Comparison of ENCODE assay signal across 28 cellular contexts in genomic region chr18:12086677-12087482, GRCh38. TPM values are rescaled to one million over a fixed set of nuclear protein-coding genes. Genes with fewer than 3 reads are reported as not detected.
DNase-seq lines count a peak whose midpoint lies in the region; ATAC-seq, FAIRE-seq and TF ChIP-seq lines count a peak whose summit lies in the region.
"Had no signal": no experiment of that assay in that cellular context is flagged by ENCODE, and none has a peak within 500 bp of the region (broad histone marks: within the 10 kb centered on the region; RNA-seq: fewer than 3 reads in every experiment).

No MANE protein-coding gene starts in this region.

- DNase-seq in K562 (ENCODE audit: extremely low read depth in 1 of 4, low spot score in 3 of 4) (no peak), upper lobe of left lung (peak in 1 of 2 donors; percentile 71), medulla oblongata (ENCODE audit: extremely low spot score) (no peak), AG08396 (ENCODE audit: low spot score) (no peak)
- DNase-seq: activated CD4-positive, alpha-beta memory T cell treated with anti-CD3 and anti-CD28 coated beads, Interleukin-2, amount 10 ng/mL, durations not matched to agents 7 days and 5 days; activated CD4-positive, alpha-beta T cell treated with anti-CD3 and anti-CD28 coated beads for 1 hour; activated CD8-positive, alpha-beta memory T cell treated with anti-CD3 and anti-CD28 coated beads, Interleukin-2, amount 50 U/mL, for 48 hours; activated naive CD8-positive, alpha-beta T cell treated with anti-CD3 and anti-CD28 coated beads, Interleukin-2, amount 10 ng/mL, durations not matched to agents 7 days and 5 days; central memory CD4-positive, alpha-beta T cell; glutamatergic neuron; mammary epithelial cell; OCI-M1; SK-N-SH; T-helper 17 cell had no signal

- H3K36me3 ChIP-seq in K562 (ENCODE audit: control insufficient read depth, insufficient read depth, low read length) (no peaks in the 10 kb centered on the region), mucosa of rectum (ENCODE audit: control insufficient read depth in 2 of 2, insufficient read depth in 2 of 2, low read length in 2 of 2) (no peaks in the 10 kb centered on the region), upper lobe of left lung (no peaks in the 10 kb centered on the region)
- H3K36me3 ChIP-seq: tibial nerve had no signal

- BruUV-seq in K562 (replicated peaks; lab: Mats Ljungman, UMichigan) = no TSS peak

- peaks cover 3 to 8% of the 10 kb centered on the region in 2 experiments; a peak in 4 of 5 replicates for H3K27me3 ChIP-seq in K562 (ENCODE audit: control insufficient read depth in 2 of 2, insufficient read depth in 2 of 2, low read length in 2 of 2)
- H3K27me3 ChIP-seq in mucosa of rectum (ENCODE audit: control insufficient read depth in 2 of 2, insufficient read depth in 2 of 2, low read length in 2 of 2) = no peaks in the 10 kb centered on the region
- H3K27me3 ChIP-seq in upper lobe of left lung = no peaks in the 10 kb centered on the region
- H3K27me3 ChIP-seq: tibial nerve had no signal

- ATAC-seq in K562 (peak; percentile 56), esophagus mucosa (peak; percentile 1), upper lobe of left lung (ENCODE audit: low FRiP score in 2 of 2) (peak; percentile 5 to 38), GM19351 (IDR thresholded peaks at IDR 0.05; ENCODE audit: unreplicated experiment) (no peak)
- ATAC-seq: T-helper 17 cell had no signal

- H3K4me1 ChIP-seq in K562 (replicated peaks in 1 of 2; ENCODE audit: control insufficient read depth in 2 of 2, insufficient read depth in 2 of 2, low read length in 2 of 2) (peaks cover 0 to 7% of the 10 kb centered on the region in 2 experiments; a peak in 1 of 5 replicates), mucosa of rectum (ENCODE audit: control insufficient read depth in 2 of 2, insufficient read depth in 2 of 2, low read length in 2 of 2) (peaks cover 5 to 25% of the 10 kb centered on the region in 2 donors), upper lobe of left lung (peaks cover 0 to 5% (median 0%) of the 10 kb centered on the region in 4 donors)
- H3K4me1 ChIP-seq: tibial nerve had no signal

- H2AFZ ChIP-seq in K562 (ENCODE audit: low read depth, low read length) = no peak overlapping the region

- TF ChIP-seq EP300 in K562 (IDR thresholded peaks at IDR 0.05; ENCODE audit: low read length) = no peak
- no peak for TF ChIP-seq EP300 in upper lobe of left lung (IDR thresholded peaks at IDR 0.05)

- in situ Hi-C loops in K562 (cut with MboI) = no loop called here

- H3K9me1 ChIP-seq in K562 (ENCODE audit: control insufficient read depth, insufficient read depth, low read length) = no peaks in the 10 kb centered on the region

- intact Hi-C loops in K562 (cut with micrococcal nuclease) = no loop called here

- TF ChIP-seq CTCF in K562 (IDR thresholded peaks at IDR 0.05 in 2 of 3, conservative IDR thresholded peaks at IDR 0.05 in 1 of 3; ENCODE audit: insufficient read depth in 2 of 3, low read depth in 1 of 3, low read length in 3 of 3) = peak in 2 of 3 experiments; percentile 4 to 9; a peak in 1 of 6 replicates
- TF ChIP-seq CTCF in upper lobe of left lung (IDR thresholded peaks at IDR 0.05) = no peak

- H3K9me3 ChIP-seq in K562 (replicated peaks; ENCODE audit: control insufficient read depth, insufficient read depth, low read depth, low read length) = no peaks in the 10 kb centered on the region
- H3K9me3 ChIP-seq in mucosa of rectum (ENCODE audit: control insufficient read depth in 2 of 2, low read length in 2 of 2) = no peaks in the 10 kb centered on the region
- H3K9me3 ChIP-seq in upper lobe of left lung = no peaks in the 10 kb centered on the region
- H3K9me3 ChIP-seq: psoas muscle, SK-N-SH, tibial nerve had no signal

- no peak overlapping the region; a peak in 1 of 4 replicates for H3K9ac ChIP-seq in K562 (ENCODE audit: insufficient read depth in 1 of 2, low read depth in 2 of 2, low read length in 2 of 2)
- peak overlapping the region in 1 of 2 donors; percentile 60 for H3K9ac ChIP-seq in mucosa of rectum (ENCODE audit: low read depth in 1 of 2, low read length in 2 of 2)
- H3K9ac ChIP-seq: SK-N-SH had no signal

- H3K4me2 ChIP-seq in K562 (ENCODE audit: insufficient read depth, low read length) = no peak overlapping the region
- H3K4me2 ChIP-seq: SK-N-SH had no signal

- H3K27ac ChIP-seq in K562 (ENCODE audit: extremely low read depth, low read depth, low read length) (no peak overlapping the region), mucosa of rectum (ENCODE audit: low read depth in 2 of 2, low read length in 2 of 2) (peak overlapping the region; percentile 71 to 92), upper lobe of left lung (peak overlapping the region in 1 of 4 donors; percentile 63)
- H3K27ac ChIP-seq: HL-60, psoas muscle, tibial nerve had no signal

- WGBS in K562 (ENCODE audit: insufficient coverage, low coverage, missing lambda C conversion rate) = 4% methylated on average over 17 of the region's 18 CpGs
- 87 to 96% methylated on average over 16 to 18 of the region's 18 CpGs for WGBS in upper lobe of left lung, 2 donors

- CTCF ChIA-PET in K562 (lab: Yijun Ruan, JAX; ENCODE audit: low intra/inter-chr PET ratio) = no interaction called here

- TF ChIP-seq POLR2A in K562 (conservative IDR thresholded peaks at IDR 0.05) = no peak
- no peak for TF ChIP-seq POLR2A in upper lobe of left lung (IDR thresholded peaks at IDR 0.05)

- no peak overlapping the region for H3K4me3 ChIP-seq in K562
- peak overlapping the region in 1 of 2 donors; percentile 38 for H3K4me3 ChIP-seq in mucosa of rectum (ENCODE audit: low read length in 2 of 2)
- H3K4me3 ChIP-seq in upper lobe of left lung = no peak overlapping the region
- H3K4me3 ChIP-seq: psoas muscle, tibial nerve had no signal

- no peak for FAIRE-seq in K562 (lab: Jason Lieb, UNC)
- FAIRE-seq: astrocyte, GM12891, kidney had no signal

- TF ChIP-seq RAD21 in K562 (CRISPR knock-in tag; conservative IDR thresholded peaks at IDR 0.05 in 1 of 2, IDR thresholded peaks at IDR 0.05 in 1 of 2) = no peak

- no peaks in the 10 kb centered on the region; the same call in 1 of the 2 replicates for H4K20me1 ChIP-seq in K562 (replicated peaks; ENCODE audit: control insufficient read depth, insufficient read depth, low read length)

- no peaks in the 10 kb centered on the region for H3K79me2 ChIP-seq in K562 (ENCODE audit: control insufficient read depth, insufficient read depth, low read length)

- POLR2A ChIA-PET in K562 (lab: Yijun Ruan, JAX) = no interaction called here

TF ChIP-seq in K562, 482 proteins besides CTCF, POLR2A, EP300 and RAD21 (continues in another document):
- TF ChIP-seq KAT2B (IDR thresholded peaks at IDR 0.05; ENCODE audit: low read depth, low read length) (no peak), KLF1 (tag; IDR thresholded peaks at IDR 0.05) (no peak), NR2C2 (CRISPR knock-in tag; IDR thresholded peaks at IDR 0.05) (no peak), NR2C2 (tag; IDR thresholded peaks at IDR 0.05) (no peak), TRIM24 (IDR thresholded peaks at IDR 0.05) (no peak), HEY1 (CRISPR knock-in tag; IDR thresholded peaks at IDR 0.05; ENCODE audit: borderline replicate concordance) (no peak), MTA3 (IDR thresholded peaks at IDR 0.05; ENCODE audit: borderline replicate concordance) (no peak)
- TF ChIP-seq, protein P1, sequence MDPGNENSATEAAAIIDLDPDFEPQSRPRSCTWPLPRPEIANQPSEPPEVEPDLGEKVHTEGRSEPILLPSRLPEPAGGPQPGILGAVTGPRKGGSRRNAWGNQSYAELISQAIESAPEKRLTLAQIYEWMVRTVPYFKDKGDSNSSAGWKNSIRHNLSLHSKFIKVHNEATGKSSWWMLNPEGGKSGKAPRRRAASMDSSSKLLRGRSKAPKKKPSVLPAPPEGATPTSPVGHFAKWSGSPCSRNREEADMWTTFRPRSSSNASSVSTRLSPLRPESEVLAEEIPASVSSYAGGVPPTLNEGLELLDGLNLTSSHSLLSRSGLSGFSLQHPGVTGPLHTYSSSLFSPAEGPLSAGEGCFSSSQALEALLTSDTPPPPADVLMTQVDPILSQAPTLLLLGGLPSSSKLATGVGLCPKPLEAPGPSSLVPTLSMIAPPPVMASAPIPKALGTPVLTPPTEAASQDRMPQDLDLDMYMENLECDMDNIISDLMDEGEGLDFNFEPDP (CRISPR knock-in tag; IDR thresholded peaks at IDR 0.05) = no peak
- TF ChIP-seq, protein P2, sequence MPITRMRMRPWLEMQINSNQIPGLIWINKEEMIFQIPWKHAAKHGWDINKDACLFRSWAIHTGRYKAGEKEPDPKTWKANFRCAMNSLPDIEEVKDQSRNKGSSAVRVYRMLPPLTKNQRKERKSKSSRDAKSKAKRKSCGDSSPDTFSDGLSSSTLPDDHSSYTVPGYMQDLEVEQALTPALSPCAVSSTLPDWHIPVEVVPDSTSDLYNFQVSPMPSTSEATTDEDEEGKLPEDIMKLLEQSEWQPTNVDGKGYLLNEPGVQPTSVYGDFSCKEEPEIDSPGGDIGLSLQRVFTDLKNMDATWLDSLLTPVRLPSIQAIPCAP (CRISPR knock-in tag; IDR thresholded peaks at IDR 0.05; ENCODE audit: borderline replicate concordance) = no peak

RNA-seq across cellular contexts. Expression of gene ANKRD62, which starts 6.8 kb away (rescaled TPM):
- total RNA-seq in K562 (2011; cell fraction: chromatin; rRNA removed; ENCODE audit: low replicate concordance) = 1.8 and 4.9 TPM in 2 replicates
- 1.0 and 2.2 TPM in 2 replicates for total RNA-seq in K562 (2011; cell fraction: nucleolus; rRNA removed)
- total RNA-seq in K562 (2011; cell fraction: nucleoplasm; rRNA removed) = 1.9 and 2.1 TPM in 2 replicates
- total RNA-seq in K562 (2014; rRNA removed) (0.33 and 0.45 TPM in 2 replicates), K562 (2014; rRNA removed; fragmentation: Illumina TruSeq; extraction: Trizol) (0.96 and 1.1 TPM in 2 replicates), K562 (2015; rRNA removed; fragmentation: Illumina TruSeq; extraction: Trizol) (0.83 and 1.1 TPM in 2 replicates), K562 (2021) (0.44 and 0.69 TPM in 2 replicates), esophagus mucosa (0.48 TPM), upper lobe of left lung (1 to 10 TPM in 1 of 6 donors, under 1 TPM in 2, not detected in 3; 0.30 to 6.3 (median 0.40) TPM)
- polyA plus RNA-seq in K562 (2011; rRNA removed) (not detected in 2 replicates), K562 (2014; fragmentation: Illumina TruSeq; extraction: Trizol) (0.18 and 0.31 TPM in 2 replicates), K562 (2014; fragmentation: Nextera tagmentation; extraction: Ambion mirVana) (under 1 TPM; 0.28 to 0.48 TPM), K562 (2014; rRNA removed) (0.16 and 0.89 TPM in 2 replicates)
- not detected in 2 replicates for polyA plus RNA-seq in K562 (2011; cell fraction: cytosol; rRNA removed)
- polyA plus RNA-seq in K562 (2011; cell fraction: nucleus; rRNA removed) = not detected in 2 replicates
- 0.19 and 0.25 TPM in 2 replicates for polyA plus RNA-seq in K562 (2012)
- polyA minus RNA-seq in K562 (2011; rRNA and poly(A)+ RNA removed) = not detected in 2 replicates
- polyA minus RNA-seq in K562 (2011; cell fraction: cytosol; rRNA and poly(A)+ RNA removed) = not detected in 2 replicates
- polyA minus RNA-seq in K562 (2011; cell fraction: nucleus; rRNA and poly(A)+ RNA removed) = 0.11 and 0.13 TPM in 2 replicates
- total RNA-seq: activated CD4-positive, alpha-beta memory T cell treated with anti-CD3 and anti-CD28 coated beads, Interleukin-2, amount 10 ng/mL, durations not matched to agents 7 days and 5 days; activated naive CD8-positive, alpha-beta T cell treated with anti-CD3 and anti-CD28 coated beads, Interleukin-2, amount 10 ng/mL, durations not matched to agents 7 days and 5 days; astrocyte; Daoy; dermis microvascular lymphatic vessel endothelial cell; kidney; LHCN-M2; mammary epithelial cell; psoas muscle; skeletal muscle tissue; T-helper 17 cell; tibial nerve had no signal
- polyA plus RNA-seq: CD14-positive monocyte, mammary epithelial cell, psoas muscle, SK-N-SH had no signal

Comparison
In these comparisons a context has a peak if more than half of its experiments do, and no peak if none do; other contexts are left out.
1. CTCF ChIP-seq: peak in K562 (2 of 3); none in upper lobe of left lung (0 of 6).